Comparison of ENCODE assay signal across 39 cellular contexts in genomic region chr16:24275413-24275812, GRCh38. TPM values are rescaled to one million over a fixed set of nuclear protein-coding genes. Genes with fewer than 3 reads are reported as not detected.
"Had no signal": no experiment of that assay in that cellular context is flagged by ENCODE, and none has a peak within 500 bp of the region (broad histone marks: within the 10 kb centered on the region; RNA-seq: fewer than 3 reads in every experiment).

No MANE protein-coding gene starts in this region.

- H3K4me3 ChIP-seq: adrenal gland, ascending aorta, body of pancreas, breast epithelium, cardiac muscle cell had no signal

- H3K27me3 ChIP-seq: adrenal gland, ascending aorta, brain microvascular endothelial cell, cardiac muscle cell had no signal

- H3K27ac ChIP-seq: adrenal gland, ascending aorta, body of pancreas, brain microvascular endothelial cell, breast epithelium, cardiac muscle cell had no signal

- H3K4me1 ChIP-seq: adrenal gland, ascending aorta, body of pancreas, breast epithelium had no signal

- H3K36me3 ChIP-seq: adrenal gland, ascending aorta, brain microvascular endothelial cell, breast epithelium, cardiac muscle cell had no signal

- H3K9me3 ChIP-seq: adrenal gland, ascending aorta, body of pancreas, breast epithelium had no signal

- DNase-seq: activated effector memory CD4-positive, alpha-beta T cell treated with anti-CD3 and anti-CD28 coated beads, Interleukin-2, amount 50 U/mL, for 16 hours; activated effector memory CD4-positive, alpha-beta T cell treated with Interleukin-2 at 50 U/mL for 16 hours; activated gamma-delta T cell; activated naive CD4-positive, alpha-beta T cell; activated naive CD4-positive, alpha-beta T cell treated with anti-CD3 and anti-CD28 coated beads for 36 hours; activated naive CD4-positive, alpha-beta T cell treated with anti-CD3 and anti-CD28 coated beads, Interleukin-2, amount 10 ng/mL, durations not matched to agents 7 days and 5 days; activated naive CD4-positive, alpha-beta T cell treated with anti-CD3 and anti-CD28 coated beads, Interleukin-2, amount 50 U/mL, for 16 hours; activated naive CD4-positive, alpha-beta T cell treated with Interleukin-2 at 50 U/mL for 16 hours; activated naive CD8-positive, alpha-beta T cell treated with anti-CD3 and anti-CD28 coated beads for 36 hours; activated naive CD8-positive, alpha-beta T cell treated with anti-CD3 and anti-CD28 coated beads, Interleukin-2, amount 10 ng/mL, durations not matched to agents 7 days and 5 days; activated naive CD8-positive, alpha-beta T cell treated with anti-CD3 and anti-CD28 coated beads, Interleukin-2, amount 50 U/mL, for 24 hours; activated T-cell treated with anti-CD3 and anti-CD28 coated beads for 4 hours; activated T-cell treated with anti-CD3 and anti-CD28 coated beads, Interleukin-2, amount 50 U/mL, for 1 hour; activated T-cell treated with anti-CD3 and anti-CD28 coated beads, Interleukin-2, amount 50 U/mL, for 24 hours; activated T-cell treated with anti-CD3 and anti-CD28 coated beads, Interleukin-2, amount 50 U/mL, for 4 hours; activated T-cell treated with anti-CD3 and anti-CD28 coated beads, Interleukin-2, amount 50 U/mL, for 48 hours; activated T-cell treated with anti-CD3 and anti-CD28 coated beads, Interleukin-2, amount 50 U/mL, for 72 hours; adrenal gland; amniotic stem cell; amygdala; anterior cingulate cortex; aorta; body of pancreas; brain microvascular endothelial cell; caudate nucleus; central memory CD4-positive, alpha-beta T cell; cerebellar nuclear complex had no signal

RNA-seq across cellular contexts. Expression of gene CACNG3, which starts 19.3 kb away (rescaled TPM):
- total RNA-seq: activated naive CD4-positive, alpha-beta T cell treated with anti-CD3 and anti-CD28 coated beads for 36 hours; activated naive CD4-positive, alpha-beta T cell treated with anti-CD3 and anti-CD28 coated beads, Interleukin-2, amount 50 U/mL, for 72 hours; activated naive CD8-positive, alpha-beta T cell treated with anti-CD3 and anti-CD28 coated beads for 36 hours; activated naive CD8-positive, alpha-beta T cell treated with anti-CD3 and anti-CD28 coated beads, Interleukin-2, amount 10 ng/mL, durations not matched to agents 7 days and 5 days; activated T-cell treated with anti-CD3 and anti-CD28 coated beads, Interleukin-2, amount 50 U/mL, for 4 hours; activated T-cell treated with anti-CD3 and anti-CD28 coated beads, Interleukin-2, amount 50 U/mL, for 72 hours; activated T-helper 1 cell treated with anti-CD3 and anti-CD28 coated beads, Interleukin-12 subunit alpha, Interleukin-12 subunit beta, Interleukin-2, Interleukin-4 antibody, amounts not matched to agents 30 ng/mL and 10 ng/mL and 1 ng/mL, durations not matched to agents 14 hours and 24 hours and 36 hours; activated T-helper 17 cell treated with anti-CD3 and anti-CD28 coated beads, Interleukin-2, amount 50 U/mL, for 72 hours; activated T-helper 2 cell treated with anti-CD3 and anti-CD28 coated beads, Interferon-gamma antibody, Interleukin-2, Interleukin-4, amounts not matched to agents 10 μg/mL and 5 μg/mL and 100 μg/mL, durations not matched to agents 14 hours and 24 hours and 36 hours; aorta; ascending aorta; astrocyte; body of pancreas; breast epithelium; bronchial epithelial cell; cardiac muscle cell; cardiac septum; chondrocyte had no signal
- polyA plus RNA-seq: adipose tissue, aorta, cardiac muscle cell had no signal
